Comparison of ENCODE assay signal across 26 cellular contexts in genomic region chr7:46191296-46191695, GRCh38.
"Had no signal": no experiment of that assay in that cellular context is flagged by ENCODE, and none has a peak within 500 bp of the region (broad histone marks: within the 10 kb centered on the region; RNA-seq: fewer than 3 reads in every experiment).

No MANE protein-coding gene starts in this region.

- H3K27me3 ChIP-seq: esophagus muscularis mucosa, left lung, neutrophil, ovary, right lobe of liver, tibial nerve had no signal

- H3K27ac ChIP-seq: esophagus muscularis mucosa, heart right ventricle, left lung, lower lobe of right lung, neutrophil, ovary, right lobe of liver, tibial nerve had no signal

- H3K27ac Mint-ChIP-seq: activated B cell treated with CpG ODN at 0.5 μM for 24 hours; activated CD8-positive, alpha-beta T cell treated with anti-CD3 and anti-CD28 coated beads for 36 hours; activated T-helper 17 cell treated with anti-CD3 and anti-CD28 coated beads, Interleukin-2, amount 50 U/mL, for 72 hours; endodermal cell; nephron; progenitor cell of endocrine pancreas; stimulated activated effector memory CD8-positive, alpha-beta T cell treated with anti-CD3 and anti-CD28 coated beads, Interleukin-12 subunit alpha, Interleukin-12 subunit beta, amount 100 ng/mL, for 72 hours; T-helper 2 cell treated with Interferon-gamma antibody and Interleukin-4, amounts not matched to agents 5 μg/mL and 100 μg/mL, for 36 hours had no signal

- H3K9me3 Mint-ChIP-seq: activated B cell treated with CpG ODN at 0.5 μM for 24 hours; activated T-cell treated with anti-CD3 and anti-CD28 coated beads, Interleukin-2, amount 50 U/mL, for 4 hours; endodermal cell; nephron; T-helper 2 cell treated with Interferon-gamma antibody and Interleukin-4, amounts not matched to agents 5 μg/mL and 100 μg/mL, for 36 hours had no signal

- H3K36me3 Mint-ChIP-seq: stimulated activated effector memory CD8-positive, alpha-beta T cell treated with anti-CD3 and anti-CD28 coated beads, Interleukin-12 subunit alpha, Interleukin-12 subunit beta, amount 100 ng/mL, for 72 hours had no signal

- H3K27me3 Mint-ChIP-seq: activated B cell treated with CpG ODN at 0.5 μM for 24 hours; activated CD8-positive, alpha-beta T cell treated with anti-CD3 and anti-CD28 coated beads for 36 hours; activated T-helper 17 cell treated with anti-CD3 and anti-CD28 coated beads, Interleukin-2, amount 50 U/mL, for 72 hours had no signal

- DNase-seq: activated B cell treated with CpG ODN at 0.5 μM for 24 hours; activated CD4-positive, alpha-beta T cell treated with anti-CD3 and anti-CD28 coated beads, Interleukin-2, amount 50 U/mL, for 1 hour; activated CD8-positive, alpha-beta T cell treated with anti-CD3 and anti-CD28 coated beads for 36 hours; activated gamma-delta T cell treated with Interleukin-2 at 50 U/mL for 16 hours; activated naive CD4-positive, alpha-beta T cell treated with anti-CD3 and anti-CD28 coated beads, Interleukin-2, amount 50 U/mL, for 16 hours; activated T-cell treated with anti-CD3 and anti-CD28 coated beads, Interleukin-2, amount 50 U/mL, for 4 hours; amniotic stem cell; central memory CD4-positive, alpha-beta T cell; endodermal cell; foreskin melanocyte; heart right ventricle; left lung; lower lobe of right lung; mesendoderm; ovary; right lobe of liver; small intestine; stimulated activated CD4-positive, alpha-beta T cell treated with anti-CD3 and anti-CD28 coated beads, Interleukin-4, amount 100 ng/mL, for 24 hours had no signal

- ATAC-seq: activated CD8-positive, alpha-beta T cell treated with anti-CD3 and anti-CD28 coated beads for 36 hours; activated T-cell treated with anti-CD3 and anti-CD28 coated beads, Interleukin-2, amount 50 U/mL, for 4 hours; activated T-helper 17 cell treated with anti-CD3 and anti-CD28 coated beads, Interleukin-2, amount 50 U/mL, for 72 hours; heart right ventricle; left lung; lower lobe of right lung; right lobe of liver; stimulated activated effector memory CD8-positive, alpha-beta T cell treated with anti-CD3 and anti-CD28 coated beads, Interleukin-12 subunit alpha, Interleukin-12 subunit beta, amount 100 ng/mL, for 72 hours had no signal

- FAIRE-seq: small intestine had no signal

- H3K4me3 Mint-ChIP-seq: activated B cell treated with CpG ODN at 0.5 μM for 24 hours; activated CD8-positive, alpha-beta T cell treated with anti-CD3 and anti-CD28 coated beads for 36 hours; activated T-cell treated with anti-CD3 and anti-CD28 coated beads, Interleukin-2, amount 50 U/mL, for 4 hours; activated T-helper 17 cell treated with anti-CD3 and anti-CD28 coated beads, Interleukin-2, amount 50 U/mL, for 72 hours; endodermal cell; nephron; stimulated activated effector memory CD8-positive, alpha-beta T cell treated with anti-CD3 and anti-CD28 coated beads, Interleukin-12 subunit alpha, Interleukin-12 subunit beta, amount 100 ng/mL, for 72 hours; T-helper 2 cell treated with Interferon-gamma antibody and Interleukin-4, amounts not matched to agents 5 μg/mL and 100 μg/mL, for 36 hours had no signal

- H3K36me3 ChIP-seq: esophagus muscularis mucosa, heart right ventricle, left lung, lower lobe of right lung, neutrophil, ovary, right lobe of liver, tibial nerve had no signal

- H3K4me3 ChIP-seq: esophagus muscularis mucosa, heart right ventricle, left lung, lower lobe of right lung, ovary, right lobe of liver, tibial nerve had no signal

- H3K4me1 ChIP-seq: esophagus muscularis mucosa, left lung, lower lobe of right lung, right lobe of liver, tibial nerve had no signal

- H3K9me3 ChIP-seq: esophagus muscularis mucosa, heart right ventricle, left lung, lower lobe of right lung, neutrophil, ovary, right lobe of liver, tibial nerve had no signal

- H3K4me1 Mint-ChIP-seq: activated B cell treated with CpG ODN at 0.5 μM for 24 hours; activated T-helper 17 cell treated with anti-CD3 and anti-CD28 coated beads, Interleukin-2, amount 50 U/mL, for 72 hours; endodermal cell; nephron; stimulated activated effector memory CD8-positive, alpha-beta T cell treated with anti-CD3 and anti-CD28 coated beads, Interleukin-12 subunit alpha, Interleukin-12 subunit beta, amount 100 ng/mL, for 72 hours had no signal
